Comparison of ENCODE assay signal across 20 cellular contexts in the genomic region with DNA sequence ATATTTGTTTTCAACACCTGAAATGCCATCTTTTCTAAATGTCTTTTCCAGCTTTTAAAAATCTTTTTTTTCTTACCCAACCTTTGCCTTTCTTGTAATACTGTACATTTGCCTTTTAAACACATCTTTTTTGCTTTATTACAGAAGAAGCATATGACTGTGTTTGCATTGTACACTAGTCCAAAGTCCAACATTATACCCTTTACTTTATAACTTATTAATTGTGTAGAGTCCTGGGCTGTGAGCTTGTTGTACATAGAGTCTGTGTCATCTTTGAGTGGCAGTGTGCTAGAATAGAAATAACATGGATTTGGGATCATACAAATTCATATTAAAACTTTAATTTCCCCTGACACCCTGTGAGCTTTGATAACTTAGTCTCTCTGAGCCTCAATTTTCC.
"Had no signal": no experiment of that assay in that cellular context is flagged by ENCODE, and none has a peak within 500 bp of the region (broad histone marks: within the 10 kb centered on the region; RNA-seq: fewer than 3 reads in every experiment).

No MANE protein-coding gene starts in this region.

- H3K4me1 ChIP-seq: right atrium auricular region, tibial artery, upper lobe of left lung had no signal

- H3K27me3 ChIP-seq: heart left ventricle, right atrium auricular region, tibial artery, upper lobe of left lung, uterus had no signal

- H3K27ac Mint-ChIP-seq: stimulated activated effector memory CD8-positive, alpha-beta T cell treated with anti-CD3 and anti-CD28 coated beads, Interleukin-12 subunit alpha, Interleukin-12 subunit beta, amount 100 ng/mL, for 72 hours; stimulated activated naive CD8-positive, alpha-beta T cell treated with anti-CD3 and anti-CD28 coated beads, Interleukin-15, Interleukin-2, amounts not matched to agents 100 ng/mL and 50 ng/mL, for 24 hours had no signal

- H3K4me3 ChIP-seq: heart left ventricle, right atrium auricular region, smooth muscle cell, tibial artery, upper lobe of left lung, uterus had no signal

- FAIRE-seq: colon, frontal cortex had no signal

- ATAC-seq: esophagus mucosa; heart left ventricle; left lobe of liver; naive thymus-derived CD8-positive, alpha-beta T cell; stimulated activated effector memory CD8-positive, alpha-beta T cell treated with anti-CD3 and anti-CD28 coated beads, Interleukin-12 subunit alpha, Interleukin-12 subunit beta, amount 100 ng/mL, for 72 hours had no signal

- H3K4me3 Mint-ChIP-seq: endodermal cell; naive thymus-derived CD8-positive, alpha-beta T cell; neural crest cell; stimulated activated effector memory CD8-positive, alpha-beta T cell treated with anti-CD3 and anti-CD28 coated beads, Interleukin-12 subunit alpha, Interleukin-12 subunit beta, amount 100 ng/mL, for 72 hours; stimulated activated naive CD8-positive, alpha-beta T cell treated with anti-CD3 and anti-CD28 coated beads, Interleukin-15, Interleukin-2, amounts not matched to agents 100 ng/mL and 50 ng/mL, for 24 hours had no signal

- H3K9me3 Mint-ChIP-seq: endodermal cell; naive thymus-derived CD8-positive, alpha-beta T cell; neural crest cell; stimulated activated effector memory CD8-positive, alpha-beta T cell treated with anti-CD3 and anti-CD28 coated beads, Interleukin-12 subunit alpha, Interleukin-12 subunit beta, amount 100 ng/mL, for 72 hours; stimulated activated naive CD8-positive, alpha-beta T cell treated with anti-CD3 and anti-CD28 coated beads, Interleukin-15, Interleukin-2, amounts not matched to agents 100 ng/mL and 50 ng/mL, for 24 hours had no signal

- H3K4me1 Mint-ChIP-seq: endodermal cell; neural crest cell; stimulated activated effector memory CD8-positive, alpha-beta T cell treated with anti-CD3 and anti-CD28 coated beads, Interleukin-12 subunit alpha, Interleukin-12 subunit beta, amount 100 ng/mL, for 72 hours had no signal

- H3K9me3 ChIP-seq: heart left ventricle, right atrium auricular region, tibial artery, upper lobe of left lung, uterus had no signal

- H3K36me3 ChIP-seq: right atrium auricular region, uterus had no signal

- H3K27me3 Mint-ChIP-seq: naive thymus-derived CD8-positive, alpha-beta T cell; stimulated activated naive CD8-positive, alpha-beta T cell treated with anti-CD3 and anti-CD28 coated beads, Interleukin-15, Interleukin-2, amounts not matched to agents 100 ng/mL and 50 ng/mL, for 24 hours had no signal

- DNase-seq: effector CD4-positive, alpha-beta T cell; endodermal cell; heart left ventricle; hypothalamus; kidney glomerular epithelial cell; mammary epithelial cell; naive thymus-derived CD8-positive, alpha-beta T cell; stimulated activated CD4-positive, alpha-beta T cell treated with anti-CD3 and anti-CD28 coated beads, Interleukin-2, amount 100 ng/mL, for 48 hours; tibial artery; upper lobe of left lung; uterus had no signal

- H3K27ac ChIP-seq: heart left ventricle, right atrium auricular region, tibial artery, upper lobe of left lung, uterus had no signal

- H3K4me2 ChIP-seq: smooth muscle cell had no signal
